17 cellular contexts compared by ENCODE assay signal in genomic region chr3:187522293-187522692, GRCh38.
"Had no signal": no experiment of that assay in that cellular context is flagged by ENCODE, and none has a peak within 500 bp of the region (broad histone marks: within the 10 kb centered on the region; RNA-seq: fewer than 3 reads in every experiment).

No MANE protein-coding gene starts in this region.

- ATAC-seq: pancreas; stimulated activated naive CD8-positive, alpha-beta T cell treated with anti-CD3 and anti-CD28 coated beads, Interleukin-15, amount 100 ng/mL, for 72 hours had no signal

- DNase-seq: activated CD4-positive, alpha-beta memory T cell treated with anti-CD3 and anti-CD28 coated beads for 36 hours; activated CD4-positive, CD25-positive, alpha-beta regulatory T cell treated with anti-CD3 and anti-CD28 coated beads, Interleukin-2, amount 50 U/mL, for 72 hours; activated gamma-delta T cell; activated T-cell treated with anti-CD3 and anti-CD28 coated beads, Interleukin-2, amount 50 U/mL, for 48 hours; brain microvascular endothelial cell; cerebellar nuclear complex; dermis blood vessel endothelial cell; hypothalamus; kidney glomerular epithelial cell; pancreas; stimulated activated CD4-positive, alpha-beta T cell treated with anti-CD3 and anti-CD28 coated beads, Interleukin-15, amount 100 ng/mL, for 24 hours; stimulated activated CD4-positive, alpha-beta T cell treated with anti-CD3 and anti-CD28 coated beads, Interleukin-4, amount 100 ng/mL, for 4 hours; stimulated activated naive CD8-positive, alpha-beta T cell treated with anti-CD3 and anti-CD28 coated beads, Interleukin-15, amount 100 ng/mL, for 72 hours had no signal

- H3K36me3 Mint-ChIP-seq: activated CD4-positive, alpha-beta memory T cell treated with anti-CD3 and anti-CD28 coated beads for 36 hours; activated naive CD8-positive, alpha-beta T cell; naive B cell had no signal

- H3K9me3 ChIP-seq: pancreas, thoracic aorta had no signal

- H3K27me3 ChIP-seq: brain microvascular endothelial cell, pancreas had no signal

- H3K9me3 Mint-ChIP-seq: activated CD4-positive, alpha-beta memory T cell treated with anti-CD3 and anti-CD28 coated beads for 36 hours; naive B cell; stimulated activated naive CD8-positive, alpha-beta T cell treated with anti-CD3 and anti-CD28 coated beads, Interleukin-15, amount 100 ng/mL, for 72 hours had no signal

- FAIRE-seq: pancreas had no signal

- H3K4me1 Mint-ChIP-seq: stimulated activated naive CD8-positive, alpha-beta T cell treated with anti-CD3 and anti-CD28 coated beads, Interleukin-15, amount 100 ng/mL, for 72 hours had no signal

- H3K27ac Mint-ChIP-seq: activated CD4-positive, alpha-beta memory T cell treated with anti-CD3 and anti-CD28 coated beads for 36 hours; activated naive CD8-positive, alpha-beta T cell; naive B cell; stimulated activated naive CD8-positive, alpha-beta T cell treated with anti-CD3 and anti-CD28 coated beads, Interleukin-15, amount 100 ng/mL, for 72 hours had no signal

- H3K27ac ChIP-seq: brain microvascular endothelial cell, pancreas, thoracic aorta had no signal

- H3K4me1 ChIP-seq: pancreas had no signal

- H3K4me3 ChIP-seq: lung, pancreas, thoracic aorta had no signal

- H3K27me3 Mint-ChIP-seq: stimulated activated naive CD8-positive, alpha-beta T cell treated with anti-CD3 and anti-CD28 coated beads, Interleukin-15, amount 100 ng/mL, for 72 hours had no signal

- H3K4me3 Mint-ChIP-seq: activated CD4-positive, alpha-beta memory T cell treated with anti-CD3 and anti-CD28 coated beads for 36 hours; activated naive CD8-positive, alpha-beta T cell; naive B cell; stimulated activated naive CD8-positive, alpha-beta T cell treated with anti-CD3 and anti-CD28 coated beads, Interleukin-15, amount 100 ng/mL, for 72 hours had no signal

- H3K36me3 ChIP-seq: brain microvascular endothelial cell, pancreas, thoracic aorta had no signal
